ENCODE assay signal across 2 cellular contexts in the genomic region with DNA sequence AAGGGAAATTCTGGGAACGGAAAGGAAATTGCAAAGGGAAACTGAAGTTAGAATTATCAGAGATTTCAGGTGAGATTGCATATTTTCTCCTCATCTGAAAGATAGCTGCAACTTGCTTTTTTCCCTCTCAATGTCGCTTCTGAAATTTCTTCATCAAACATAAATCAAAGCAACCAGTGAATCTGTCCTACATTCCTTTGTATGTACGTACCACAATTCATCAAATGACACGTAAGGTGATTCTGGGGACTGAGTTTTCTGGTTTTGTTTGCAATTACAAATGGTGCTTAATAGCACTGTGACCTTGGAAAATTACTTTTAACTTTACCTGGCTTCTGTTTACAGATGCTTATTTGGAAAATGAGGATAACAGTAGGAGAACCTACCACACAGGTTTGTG.
TF ChIP-seq lines count a peak whose summit lies in the region.

No MANE protein-coding gene starts in this region.

TF ChIP-seq in K562, 482 proteins besides CTCF, POLR2A, EP300 and RAD21:
- TF ChIP-seq RCOR1 (IDR thresholded peaks at IDR 0.05; ENCODE audit: borderline replicate concordance in 1 of 2, low read depth in 2 of 2, low read length in 2 of 2), result no peak
- TF ChIP-seq MEIS2 (IDR thresholded peaks at IDR 0.05; ENCODE audit: partially characterized antibody), result peak; percentile 19

TF ChIP-seq in endothelial cell of umbilical vein, 7 proteins besides CTCF, POLR2A, EP300 and RAD21:
- TF ChIP-seq GATA2 (IDR thresholded peaks at IDR 0.05; ENCODE audit: insufficient read depth, insufficient read length, low read depth, low read length), result no peak
- TF ChIP-seq POLR2AphosphoS5 (IDR thresholded peaks at IDR 0.05; ENCODE audit: insufficient read depth, low read depth, low read length), result no peak
- no peak for TF ChIP-seq JUN (IDR thresholded peaks at IDR 0.05; ENCODE audit: borderline replicate concordance, insufficient read depth, insufficient read length, low read depth)
- no peak for TF ChIP-seq EZH2 (IDR thresholded peaks at IDR 0.05; ENCODE audit: borderline replicate concordance, low read depth, low read length, severe bottlenecking)
- TF ChIP-seq FOS (IDR thresholded peaks at IDR 0.05; ENCODE audit: borderline replicate concordance, insufficient read depth, low read length), result no peak
- TF ChIP-seq, protein P1, sequence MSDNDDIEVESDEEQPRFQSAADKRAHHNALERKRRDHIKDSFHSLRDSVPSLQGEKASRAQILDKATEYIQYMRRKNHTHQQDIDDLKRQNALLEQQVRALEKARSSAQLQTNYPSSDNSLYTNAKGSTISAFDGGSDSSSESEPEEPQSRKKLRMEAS (IDR thresholded peaks at IDR 0.05; ENCODE audit: insufficient read depth, insufficient read length), result no peak
- TF ChIP-seq MYC (IDR thresholded peaks at IDR 0.05; ENCODE audit: low read depth, low read length), result no peak
TF ChIP-seq in endothelial cell of umbilical vein: peak in this region for 0.
